16 cellular contexts compared by ENCODE assay signal in genomic region chr16:13835935-13836334, GRCh38.
"Had no signal": no experiment of that assay in that cellular context is flagged by ENCODE, and none has a peak within 500 bp of the region (broad histone marks: within the 10 kb centered on the region; RNA-seq: fewer than 3 reads in every experiment).

No MANE protein-coding gene starts in this region.

- H3K36me3 Mint-ChIP-seq: naive B cell had no signal

- ATAC-seq: foreskin keratinocyte, heart left ventricle, right cardiac atrium had no signal

- H3K9me3 Mint-ChIP-seq: dendritic cell treated with granulocyte-macrophage colony-stimulating factor and Interleukin-4, amounts not matched to agents 40 ng/mL and 50 ng/mL, for 4 days; nephron had no signal

- H3K4me1 Mint-ChIP-seq: naive B cell had no signal

- FAIRE-seq: colon, islet of Langerhans, small intestine had no signal

- H3K9me3 ChIP-seq: heart left ventricle had no signal

- DNase-seq: foreskin keratinocyte; heart left ventricle; hippocampal formation; kidney glomerular epithelial cell; mesendoderm; naive B cell; right cardiac atrium; small intestine; stimulated activated CD4-positive, alpha-beta T cell treated with anti-CD3 and anti-CD28 coated beads, Interleukin-2, amount 100 ng/mL, for 48 hours; stimulated activated naive CD4-positive, alpha-beta T cell treated with Interleukin-2 at 50 U/mL for 16 hours; trophoblast cell had no signal

- H3K4me3 Mint-ChIP-seq: dendritic cell treated with granulocyte-macrophage colony-stimulating factor and Interleukin-4, amounts not matched to agents 40 ng/mL and 50 ng/mL, for 4 days; naive B cell; nephron had no signal

- H3K27ac Mint-ChIP-seq: dendritic cell treated with granulocyte-macrophage colony-stimulating factor and Interleukin-4, amounts not matched to agents 40 ng/mL and 50 ng/mL, for 4 days; naive B cell; nephron; progenitor cell of endocrine pancreas had no signal
